ENCODE assay signal across 8 cellular contexts in genomic region chr12:22100952-22101748, GRCh38. TPM values are rescaled to one million over a fixed set of nuclear protein-coding genes. Genes with fewer than 3 reads are reported as not detected.
DNase-seq lines count a peak whose midpoint lies in the region; ATAC-seq, FAIRE-seq and TF ChIP-seq lines count a peak whose summit lies in the region.

No MANE protein-coding gene starts in this region.

- no peak overlapping the region for H3K4me3 Mint-ChIP-seq in CD14-positive monocyte

- no peak overlapping the region for H3K4me3 ChIP-seq in cardiac fibroblast (replicated peaks in 1 of 2; ENCODE audit: low read depth in 2 of 2, low read length in 2 of 2)

- DNase-seq in CD14-positive monocyte (ENCODE audit: low spot score), result peak; percentile 57
- peak; percentile 38 for DNase-seq in RCC 7860 (ENCODE audit: low spot score)
- peak; percentile 78 to 89 for DNase-seq in cardiac fibroblast (ENCODE audit: low read depth in 2 of 2)
- DNase-seq in left kidney (ENCODE audit: low read depth, low spot score), result peak; percentile 57
- DNase-seq in stromal cell of bone marrow (ENCODE audit: low read depth), result peak; percentile 69

- ATAC-seq in GM18858 (IDR thresholded peaks at IDR 0.05; ENCODE audit: unreplicated experiment), result peak; percentile 74
- peak; percentile 67 for ATAC-seq in HG03175 (IDR thresholded peaks at IDR 0.05; ENCODE audit: unreplicated experiment)
- no peak for ATAC-seq in GM21515 (IDR thresholded peaks at IDR 0.05; ENCODE audit: unreplicated experiment)

- peak; percentile 64 for TF ChIP-seq CTCF in CD14-positive monocyte (IDR thresholded peaks at IDR 0.05)
- TF ChIP-seq CTCF in cardiac fibroblast (IDR thresholded peaks at IDR 0.05; ENCODE audit: low read depth, low read length), result peak; percentile 79

- peak overlapping the region in 1 of 7 donors; percentile 30 for H3K27ac Mint-ChIP-seq in CD14-positive monocyte

- peaks cover 0 to 7% (median 0%) of the 10 kb centered on the region in 7 donors for H3K9me3 Mint-ChIP-seq in CD14-positive monocyte

- FAIRE-seq in RCC 7860 (lab: Jason Lieb, UNC), result no peak

- H3K4me1 Mint-ChIP-seq in CD14-positive monocyte, result peaks cover 9% of the 10 kb centered on the region

- H3K27me3 Mint-ChIP-seq in CD14-positive monocyte (ENCODE audit: low read depth in 3 of 3), result no peaks in the 10 kb centered on the region

- intact Hi-C loops in CD14-positive monocyte (cut with micrococcal nuclease), result loop anchor here in 1 of 2 donors (5.0 kb wide), 1 partner anchor 341 kb away; no protein-coding TSS in a partner anchor

- no peaks in the 10 kb centered on the region for H3K36me3 Mint-ChIP-seq in CD14-positive monocyte

RNA-seq across cellular contexts. Expression of gene CMAS, which starts 55.1 kb away (rescaled TPM):
- 10 to 100 TPM; 28.3 to 33.1 TPM for polyA plus RNA-seq in CD14-positive monocyte
